Comparison of ENCODE assay signal across 20 cellular contexts in the genomic region with DNA sequence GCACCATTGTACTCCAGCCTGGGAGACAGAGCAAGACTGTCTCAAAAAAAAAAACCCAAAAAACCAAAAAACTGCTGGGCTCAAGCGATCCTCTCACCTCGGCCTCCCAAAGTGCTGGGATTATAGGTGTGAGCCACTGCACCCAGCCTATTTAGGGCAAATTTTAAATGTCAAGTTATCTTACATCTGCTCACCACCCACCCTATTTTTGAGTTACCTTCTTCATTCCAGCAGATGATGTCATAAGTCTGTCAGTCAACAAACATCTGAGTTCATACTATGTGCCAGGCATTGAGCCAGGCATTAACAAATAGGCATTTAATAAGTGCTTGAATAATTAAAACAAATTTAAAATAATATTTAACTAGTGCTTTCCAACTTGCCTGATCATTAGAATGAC. TPM values are rescaled to one million over a fixed set of nuclear protein-coding genes. Genes with fewer than 3 reads are reported as not detected.
DNase-seq lines count a peak whose midpoint lies in the region; ATAC-seq and TF ChIP-seq lines count a peak whose summit lies in the region.
"Had no signal": no experiment of that assay in that cellular context is flagged by ENCODE, and none has a peak within 500 bp of the region (broad histone marks: within the 10 kb centered on the region; RNA-seq: fewer than 3 reads in every experiment).

No MANE protein-coding gene starts in this region.

- H3K4me1 ChIP-seq in spleen (peaks cover 41 to 85% (median 58%) of the 10 kb centered on the region in 6 donors), testis (peaks cover 4% of the 10 kb centered on the region)

- H3K27me3 Mint-ChIP-seq in activated T-cell treated with anti-CD3 and anti-CD28 coated beads, Interleukin-2, amount 50 U/mL, for 4 hours (ENCODE audit: low read depth), result no peaks in the 10 kb centered on the region
- no peaks in the 10 kb centered on the region for H3K27me3 Mint-ChIP-seq in activated B cell treated with CpG ODN at 0.5 μM for 24 hours
- no peaks in the 10 kb centered on the region for H3K27me3 Mint-ChIP-seq in dendritic cell treated with granulocyte-macrophage colony-stimulating factor and Interleukin-4, amounts not matched to agents 40 ng/mL and 50 ng/mL, for 4 days
- H3K27me3 Mint-ChIP-seq: memory B cell had no signal

- no peak overlapping the region for H3K4me3 ChIP-seq in spleen
- no peak overlapping the region for H3K4me3 ChIP-seq in testis
- H3K4me3 ChIP-seq: GM23248 had no signal

- CTCF ChIA-PET in activated B cell treated with CpG ODN at 0.5 μM for 24 hours (lab: Charles Lee), result interaction anchor here (0.7 to 2.8 kb wide), 7 partner anchors 13 to 248 kb away, joined by 3 to 19 read pairs (median 8); a partner anchor contains a TSS

- no peaks in the 10 kb centered on the region for H3K27me3 ChIP-seq in spleen (replicated peaks in 1 of 7)
- no peaks in the 10 kb centered on the region for H3K27me3 ChIP-seq in testis
- H3K27me3 ChIP-seq: heart left ventricle had no signal

- H3K36me3 ChIP-seq in spleen, result peaks cover 0 to 31% (median 10%) of the 10 kb centered on the region in 6 donors
- H3K36me3 ChIP-seq in testis (ENCODE audit: low read depth, missing control alignments), result no peaks in the 10 kb centered on the region

- intact Hi-C loops in activated B cell treated with CpG ODN at 0.5 μM for 24 hours (cut with micrococcal nuclease) (loop anchor here (1.0 to 10.0 kb wide), 6 partner anchors 18 to 1491 kb away; a partner anchor contains a TSS), spleen (cut with DNase I; ENCODE audit: low total_unique reads) (no loop called here), testis (cut with DNase I; ENCODE audit: low total_unique reads) (no loop called here)
- intact Hi-C loops in dendritic cell treated with granulocyte-macrophage colony-stimulating factor and Interleukin-4, amounts not matched to agents 40 ng/mL and 50 ng/mL, for 4 days (cut with micrococcal nuclease), result no loop called here

- H3K27ac ChIP-seq in spleen (peak overlapping the region; percentile 65 to 94 (median 89)), testis (no peak overlapping the region)
- H3K27ac ChIP-seq: GM23248 had no signal

- TF ChIP-seq CTCF in activated B cell treated with CpG ODN at 0.5 μM for 24 hours (IDR thresholded peaks at IDR 0.05) (no peak), spleen (IDR thresholded peaks at IDR 0.05 in 8 of 11, conservative IDR thresholded peaks at IDR 0.05 in 3 of 11) (no peak), testis (IDR thresholded peaks at IDR 0.05) (no peak)

- H3K9me3 Mint-ChIP-seq in activated T-cell treated with anti-CD3 and anti-CD28 coated beads, Interleukin-2, amount 50 U/mL, for 4 hours, result no peaks in the 10 kb centered on the region
- no peaks in the 10 kb centered on the region for H3K9me3 Mint-ChIP-seq in activated B cell treated with CpG ODN at 0.5 μM for 24 hours
- no peaks in the 10 kb centered on the region for H3K9me3 Mint-ChIP-seq in dendritic cell treated with granulocyte-macrophage colony-stimulating factor and Interleukin-4, amounts not matched to agents 40 ng/mL and 50 ng/mL, for 4 days
- H3K9me3 Mint-ChIP-seq: memory B cell had no signal

- H3K4me3 Mint-ChIP-seq in activated T-cell treated with anti-CD3 and anti-CD28 coated beads, Interleukin-2, amount 50 U/mL, for 4 hours, result peak overlapping the region; percentile 50
- no peak overlapping the region for H3K4me3 Mint-ChIP-seq in activated B cell treated with CpG ODN at 0.5 μM for 24 hours
- no peak overlapping the region for H3K4me3 Mint-ChIP-seq in dendritic cell treated with granulocyte-macrophage colony-stimulating factor and Interleukin-4, amounts not matched to agents 40 ng/mL and 50 ng/mL, for 4 days

- no peak for DNase-seq in activated T-cell treated with anti-CD3 and anti-CD28 coated beads, Interleukin-2, amount 50 U/mL, for 4 hours
- DNase-seq in activated T-cell treated with anti-CD3 and anti-CD28 coated beads for 4 hours (no peak), activated B cell treated with CpG ODN at 0.5 μM for 24 hours (no peak), spleen (no peak), testis (no peak), MV-4-11 (lab: John Stamatoyannopoulos, UW) (no peak)
- no peak for DNase-seq in stimulated activated CD4-positive, alpha-beta T cell treated with anti-CD3 and anti-CD28 coated beads, Interleukin-1b, Interleukin-23, amount 100 ng/mL, for 48 hours
- DNase-seq: amniotic stem cell, caudate nucleus, GM23248, heart left ventricle, NCI-H1694, NCI-H2227 treated with DMSO at 0.1 percent for 48 hours, substantia nigra had no signal

- H3K4me1 Mint-ChIP-seq in activated T-cell treated with anti-CD3 and anti-CD28 coated beads, Interleukin-2, amount 50 U/mL, for 4 hours (ENCODE audit: low read depth), result peaks cover 79% of the 10 kb centered on the region
- peaks cover 83% of the 10 kb centered on the region for H3K4me1 Mint-ChIP-seq in activated B cell treated with CpG ODN at 0.5 μM for 24 hours
- peaks cover 58% of the 10 kb centered on the region for H3K4me1 Mint-ChIP-seq in dendritic cell treated with granulocyte-macrophage colony-stimulating factor and Interleukin-4, amounts not matched to agents 40 ng/mL and 50 ng/mL, for 4 days (ENCODE audit: low read depth)

- no peaks in the 10 kb centered on the region for H3K9me3 ChIP-seq in spleen
- H3K9me3 ChIP-seq in testis, result no peaks in the 10 kb centered on the region
- H3K9me3 ChIP-seq: heart left ventricle had no signal

- ATAC-seq in activated T-cell treated with anti-CD3 and anti-CD28 coated beads, Interleukin-2, amount 50 U/mL, for 4 hours, result no peak
- no peak for ATAC-seq in activated B cell treated with CpG ODN at 0.5 μM for 24 hours (ENCODE audit: low read depth)

- peaks cover 45% of the 10 kb centered on the region for H3K36me3 Mint-ChIP-seq in activated T-cell treated with anti-CD3 and anti-CD28 coated beads, Interleukin-2, amount 50 U/mL, for 4 hours (ENCODE audit: insufficient read depth)
- peaks cover 63% of the 10 kb centered on the region for H3K36me3 Mint-ChIP-seq in activated B cell treated with CpG ODN at 0.5 μM for 24 hours (ENCODE audit: low read depth)
- H3K36me3 Mint-ChIP-seq in dendritic cell treated with granulocyte-macrophage colony-stimulating factor and Interleukin-4, amounts not matched to agents 40 ng/mL and 50 ng/mL, for 4 days (ENCODE audit: low read depth), result peaks cover 28% of the 10 kb centered on the region

- WGBS in spleen, 5 donors, result 76 to 87% (median 79%) methylated on average over 2 of the region's 2 CpGs
- WGBS in testis, 2 donors, result 90 to 91% methylated on average over 2 of the region's 2 CpGs

- POLR2A ChIA-PET in activated B cell treated with CpG ODN at 0.5 μM for 24 hours (lab: Charles Lee), result interaction anchor here (0.6 to 14.0 kb wide), 12 partner anchors 9 to 277 kb away, joined by 3 to 356 read pairs (median 10); a partner anchor contains a TSS

- TF ChIP-seq POLR2A in spleen (IDR thresholded peaks at IDR 0.05) (no peak), testis (IDR thresholded peaks at IDR 0.05) (no peak)

- peak overlapping the region; percentile 99 for H3K27ac Mint-ChIP-seq in activated B cell treated with CpG ODN at 0.5 μM for 24 hours
- H3K27ac Mint-ChIP-seq in dendritic cell treated with granulocyte-macrophage colony-stimulating factor and Interleukin-4, amounts not matched to agents 40 ng/mL and 50 ng/mL, for 4 days, result peak overlapping the region; percentile 99

RNA-seq across cellular contexts. Expression of a gene that starts 21.5 kb away (rescaled TPM):
- 100 to 1,000 TPM; 186 to 193 (median 191) TPM for total RNA-seq in activated T-cell treated with anti-CD3 and anti-CD28 coated beads, Interleukin-2, amount 50 U/mL, for 4 hours
- total RNA-seq in activated B cell treated with CpG ODN at 0.5 μM for 24 hours (160 and 171 TPM in 2 replicates), spleen (10 to 100 TPM; 14.4 to 67.9 (median 28.0) TPM), testis (1 to 10 TPM in 1 of 2 donors, under 1 TPM in 1; 0.63 to 2.9 TPM)
- polyA plus RNA-seq in spleen (10 to 100 TPM; 39.5 to 49.2 (median 44.2) TPM), testis (ENCODE audit: insufficient read depth, low read depth, low replicate concordance) (1.5 TPM)
- total RNA-seq: G401, GM23248, MCF 10A, renal cortical epithelial cell had no signal
- polyA plus RNA-seq: GM23248, neural cell had no signal

RNA-seq across cellular contexts. Expression of a gene that starts 34.6 kb away (rescaled TPM):
- total RNA-seq in activated T-cell treated with anti-CD3 and anti-CD28 coated beads, Interleukin-2, amount 50 U/mL, for 4 hours, result 1 to 10 TPM; 1.5 to 5.3 (median 3.3) TPM
- 11.7 and 12.5 TPM in 2 replicates for total RNA-seq in activated B cell treated with CpG ODN at 0.5 μM for 24 hours
- total RNA-seq in spleen, result 10 to 100 TPM; 20.5 to 47.9 (median 35.5) TPM
- polyA plus RNA-seq in spleen, result 1 to 10 TPM; 4.8 to 5.5 (median 5.0) TPM
- total RNA-seq in testis, result 10 to 100 TPM; 38.5 to 45.0 TPM
- 49.6 TPM for polyA plus RNA-seq in testis (ENCODE audit: insufficient read depth, low read depth, low replicate concordance)
- total RNA-seq: GM23248 had no signal
- polyA plus RNA-seq: neural cell had no signal

Comparison
In these comparisons a context has a peak if more than half of its experiments do, and no peak if none do; other contexts are left out.
1. H3K27ac ChIP-seq: peak in spleen (8 of 8); none in testis (0 of 2).